Comparison of ENCODE assay signal across 8 cellular contexts in the genomic region with DNA sequence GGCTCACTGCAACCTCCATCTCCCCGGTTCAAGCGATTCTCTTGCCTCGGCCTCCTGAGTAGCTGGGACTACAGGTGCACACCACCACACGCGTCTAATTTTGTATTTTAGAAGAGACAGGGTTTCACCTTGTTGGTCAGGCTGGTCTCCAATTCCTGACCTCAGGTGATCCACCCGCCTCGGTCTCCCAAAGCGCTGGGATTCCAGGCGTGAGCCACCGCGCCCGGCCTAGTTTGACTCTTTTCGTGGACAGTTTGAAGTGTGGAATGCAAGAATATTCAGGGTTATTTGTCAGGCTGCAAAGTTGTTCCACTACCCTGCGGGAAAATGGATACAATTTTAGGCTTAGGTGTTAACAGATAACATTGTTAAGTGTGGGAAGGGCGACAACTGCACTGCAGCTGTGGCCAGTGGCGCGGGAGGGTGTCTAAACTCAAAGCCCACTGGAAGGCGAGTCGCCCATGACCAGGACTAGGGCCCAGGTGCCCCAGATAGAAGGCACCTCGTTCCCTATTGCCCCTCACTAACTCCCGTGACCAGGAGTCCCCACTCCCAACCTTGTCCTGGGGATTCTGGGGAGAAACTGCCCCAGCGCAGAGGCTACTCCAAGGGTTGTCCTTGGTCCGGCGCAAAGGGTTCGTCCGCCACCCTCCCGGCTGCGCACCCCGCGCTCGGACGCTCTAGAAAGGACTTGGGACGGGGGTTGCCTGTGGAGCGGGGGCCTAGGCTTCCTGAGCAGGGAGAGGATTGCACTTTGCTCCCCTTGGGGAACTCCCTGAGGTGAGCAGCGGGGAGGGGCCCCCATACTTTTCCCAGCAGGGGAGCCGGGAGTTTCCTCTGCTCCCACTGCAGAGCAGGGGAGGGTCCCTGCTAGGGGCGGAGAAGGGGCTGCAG. TPM values are rescaled to one million over a fixed set of nuclear protein-coding genes. Genes with fewer than 3 reads are reported as not detected.
DNase-seq lines count a peak whose midpoint lies in the region; ATAC-seq and TF ChIP-seq lines count a peak whose summit lies in the region.

No MANE protein-coding gene starts in this region.

- H3K9me3 ChIP-seq in liver (ENCODE audit: control insufficient read depth in 4 of 4, low read length in 3 of 4), result no peaks in the 10 kb centered on the region
- H3K9me3 ChIP-seq in stomach, result no peaks in the 10 kb centered on the region

- CTCF ChIA-PET in activated CD4-positive, alpha-beta T cell treated with anti-CD3 and anti-CD28 coated beads for 36 hours (lab: Charles Lee), result no interaction called here

- intact Hi-C loops in activated CD4-positive, alpha-beta T cell treated with anti-CD3 and anti-CD28 coated beads for 36 hours (cut with DNase I, micrococcal nuclease), result loop anchor here (5.0 to 10.0 kb wide), 6 partner anchors 188 to 1298 kb away; a partner anchor contains a TSS
- intact Hi-C loops in stomach (cut with DNase I; ENCODE audit: low total_unique reads), result no loop called here

- no peak for TF ChIP-seq EP300 in stomach (IDR thresholded peaks at IDR 0.05)

- no peaks in the 10 kb centered on the region for H3K27me3 ChIP-seq in liver (ENCODE audit: control insufficient read depth in 4 of 4, insufficient read depth in 4 of 4, low read length in 3 of 4)
- H3K27me3 ChIP-seq in stomach, result no peaks in the 10 kb centered on the region

- no peak overlapping the region for H3K9ac ChIP-seq in liver (ENCODE audit: low read depth in 1 of 2, low read length in 2 of 2)

- DNase-seq in activated CD4-positive, alpha-beta T cell treated with anti-CD3 and anti-CD28 coated beads for 36 hours, result no peak
- DNase-seq in activated CD4-positive, alpha-beta T cell treated with anti-CD3 and anti-CD28 coated beads for 48 hours, result no peak
- no peak for DNase-seq in activated naive CD8-positive, alpha-beta T cell treated with anti-CD3 and anti-CD28 coated beads, Interleukin-2, amount 10 ng/mL, durations not matched to agents 7 days and 5 days
- DNase-seq in stomach (no peak), NCI-H2081 (lab: John Stamatoyannopoulos, UW) (no peak)

- H3K27ac Mint-ChIP-seq in activated CD4-positive, alpha-beta T cell treated with anti-CD3 and anti-CD28 coated beads for 36 hours, result no peak overlapping the region
- H3K27ac Mint-ChIP-seq in activated naive CD8-positive, alpha-beta T cell treated with anti-CD3 and anti-CD28 coated beads, Interleukin-2, amount 10 ng/mL, durations not matched to agents 7 days and 5 days, result peak overlapping the region; percentile 70

- H3K9me3 Mint-ChIP-seq in activated CD4-positive, alpha-beta T cell treated with anti-CD3 and anti-CD28 coated beads for 36 hours (ENCODE audit: low read depth), result no peaks in the 10 kb centered on the region
- H3K9me3 Mint-ChIP-seq in activated naive CD8-positive, alpha-beta T cell treated with anti-CD3 and anti-CD28 coated beads, Interleukin-2, amount 10 ng/mL, durations not matched to agents 7 days and 5 days, result no peaks in the 10 kb centered on the region

- H3K36me3 ChIP-seq in liver (ENCODE audit: control insufficient read depth in 4 of 4, insufficient read depth in 3 of 4, low read depth in 1 of 4, low read length in 3 of 4), result no peaks in the 10 kb centered on the region
- H3K36me3 ChIP-seq in stomach, result no peaks in the 10 kb centered on the region

- H3K4me1 ChIP-seq in liver (ENCODE audit: control insufficient read depth in 4 of 4, insufficient read depth in 4 of 4, low read length in 3 of 4) (peaks cover 1 to 24% (median 6%) of the 10 kb centered on the region in 4 donors), stomach (peaks cover 26 to 37% (median 33%) of the 10 kb centered on the region in 4 donors)

- no peak for TF ChIP-seq CTCF in liver (IDR thresholded peaks at IDR 0.05; ENCODE audit: low read depth, low read length, missing input control)
- TF ChIP-seq CTCF in stomach (IDR thresholded peaks at IDR 0.05), result no peak

- no peak for TF ChIP-seq RAD21 in liver (IDR thresholded peaks at IDR 0.05)

- peak overlapping the region; percentile 95 for H3K4me3 Mint-ChIP-seq in activated CD4-positive, alpha-beta T cell treated with anti-CD3 and anti-CD28 coated beads for 36 hours
- H3K4me3 Mint-ChIP-seq in activated naive CD8-positive, alpha-beta T cell treated with anti-CD3 and anti-CD28 coated beads, Interleukin-2, amount 10 ng/mL, durations not matched to agents 7 days and 5 days, result peak overlapping the region; percentile 95

- TF ChIP-seq POLR2A in stomach (IDR thresholded peaks at IDR 0.05), result no peak

- no peak for ATAC-seq in activated CD4-positive, alpha-beta T cell treated with anti-CD3 and anti-CD28 coated beads for 36 hours
- no peak for ATAC-seq in activated naive CD8-positive, alpha-beta T cell treated with anti-CD3 and anti-CD28 coated beads, Interleukin-2, amount 10 ng/mL, durations not matched to agents 7 days and 5 days (ENCODE audit: low read depth)
- no peak for ATAC-seq in GM21367 (IDR thresholded peaks at IDR 0.05; ENCODE audit: unreplicated experiment)
- ATAC-seq in HG03039 (IDR thresholded peaks at IDR 0.05; ENCODE audit: unreplicated experiment), result no peak

- POLR2A ChIA-PET in activated CD4-positive, alpha-beta T cell treated with anti-CD3 and anti-CD28 coated beads for 36 hours (lab: Charles Lee), result no interaction called here
- POLR2A ChIA-PET in activated naive CD8-positive, alpha-beta T cell treated with anti-CD3 and anti-CD28 coated beads, Interleukin-2, amount 10 ng/mL, durations not matched to agents 7 days and 5 days (lab: Charles Lee), result no interaction called here

- peak overlapping the region in 2 of 3 donors; percentile 79 to 96 for H3K4me3 ChIP-seq in liver (ENCODE audit: low read depth in 1 of 3, low read length in 3 of 3)
- H3K4me3 ChIP-seq in stomach, result peak overlapping the region; percentile 76 to 98 (median 92)

- no peaks in the 10 kb centered on the region for H3K27me3 Mint-ChIP-seq in activated CD4-positive, alpha-beta T cell treated with anti-CD3 and anti-CD28 coated beads for 36 hours
- no peaks in the 10 kb centered on the region for H3K27me3 Mint-ChIP-seq in activated naive CD8-positive, alpha-beta T cell treated with anti-CD3 and anti-CD28 coated beads, Interleukin-2, amount 10 ng/mL, durations not matched to agents 7 days and 5 days

- peaks cover 25% of the 10 kb centered on the region for H3K4me1 Mint-ChIP-seq in activated CD4-positive, alpha-beta T cell treated with anti-CD3 and anti-CD28 coated beads for 36 hours
- peaks cover 19% of the 10 kb centered on the region for H3K4me1 Mint-ChIP-seq in activated naive CD8-positive, alpha-beta T cell treated with anti-CD3 and anti-CD28 coated beads, Interleukin-2, amount 10 ng/mL, durations not matched to agents 7 days and 5 days

- H3K36me3 Mint-ChIP-seq in activated CD4-positive, alpha-beta T cell treated with anti-CD3 and anti-CD28 coated beads for 36 hours (ENCODE audit: low read depth), result peaks cover 28% of the 10 kb centered on the region
- peaks cover 5% of the 10 kb centered on the region for H3K36me3 Mint-ChIP-seq in activated naive CD8-positive, alpha-beta T cell treated with anti-CD3 and anti-CD28 coated beads, Interleukin-2, amount 10 ng/mL, durations not matched to agents 7 days and 5 days

- 70% methylated on average over 37 of the region's 37 CpGs for WGBS in liver
- 50 to 73% (median 61%) methylated on average over 22 to 37 of the region's 37 CpGs for WGBS in stomach, 5 donors

- H3K27ac ChIP-seq in liver (ENCODE audit: low read depth in 1 of 2, low read length in 2 of 2) (peak overlapping the region; percentile 25 to 35), stomach (peak overlapping the region in 4 of 5 donors; percentile 80 to 90 (median 88))

TF ChIP-seq in liver, 16 proteins besides CTCF, POLR2A, EP300 and RAD21:
- TF ChIP-seq NR2F2 (IDR thresholded peaks at IDR 0.05), result no peak
- TF ChIP-seq, protein P1, sequence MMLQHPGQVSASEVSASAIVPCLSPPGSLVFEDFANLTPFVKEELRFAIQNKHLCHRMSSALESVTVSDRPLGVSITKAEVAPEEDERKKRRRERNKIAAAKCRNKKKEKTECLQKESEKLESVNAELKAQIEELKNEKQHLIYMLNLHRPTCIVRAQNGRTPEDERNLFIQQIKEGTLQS (IDR thresholded peaks at IDR 0.05), result no peak
- no peak for TF ChIP-seq RXRA (IDR thresholded peaks at IDR 0.05)
- no peak for TF ChIP-seq GABPA (IDR thresholded peaks at IDR 0.05 in 1 of 2, conservative IDR thresholded peaks at IDR 0.05 in 1 of 2)
- peak; percentile 19 for TF ChIP-seq SP1 (IDR thresholded peaks at IDR 0.05)
- TF ChIP-seq TAF1 (conservative IDR thresholded peaks at IDR 0.05), result no peak
- peak; percentile 52 to 71 for TF ChIP-seq HNF4A (conservative IDR thresholded peaks at IDR 0.05)
- TF ChIP-seq YY1 (IDR thresholded peaks at IDR 0.05), result no peak
- no peak for TF ChIP-seq FOXA1 (IDR thresholded peaks at IDR 0.05)
TF ChIP-seq in liver: peak in this region for 2.

RNA-seq across cellular contexts. Expression of a gene that starts 1.1 kb away (rescaled TPM):
- total RNA-seq in activated CD4-positive, alpha-beta T cell treated with anti-CD3 and anti-CD28 coated beads for 36 hours, result 100 to 1,000 TPM; 169 to 216 TPM
- total RNA-seq in activated naive CD8-positive, alpha-beta T cell treated with anti-CD3 and anti-CD28 coated beads, Interleukin-2, amount 10 ng/mL, durations not matched to agents 7 days and 5 days, result 100 to 1,000 TPM; 255 to 256 TPM
- total RNA-seq in liver (10 to 100 TPM; 49.9 to 62.7 TPM), stomach (100 to 1,000 TPM in 3 of 5 donors, 10 to 100 TPM in 2; 72.9 to 220 (median 153) TPM)
- polyA plus RNA-seq in liver (100 to 1,000 TPM; 142 to 165 TPM), stomach (100 to 1,000 TPM in 2 of 3 donors, 10 to 100 TPM in 1; 97.3 to 207 (median 103) TPM)
